ENCODE assay signal across 27 cellular contexts in genomic region chr7:34015656-34016055, GRCh38.
"Had no signal": no experiment of that assay in that cellular context is flagged by ENCODE, and none has a peak within 500 bp of the region (broad histone marks: within the 10 kb centered on the region; RNA-seq: fewer than 3 reads in every experiment).

No MANE protein-coding gene starts in this region.

- H3K9me3 ChIP-seq: left ventricle myocardium inferior, neutrophil, right atrium auricular region, right lobe of liver, testis, thyroid gland, transverse colon, upper lobe of left lung, vagina had no signal

- H3K27ac ChIP-seq: left ventricle myocardium inferior, neural progenitor cell, neutrophil, parathyroid adenoma, right atrium auricular region, right lobe of liver, testis, thyroid gland, transverse colon, upper lobe of left lung, vagina had no signal

- H3K4me1 ChIP-seq: left ventricle myocardium inferior, parathyroid adenoma, right atrium auricular region, right lobe of liver, testis, thyroid gland, transverse colon, upper lobe of left lung, vagina had no signal

- DNase-seq: hypothalamus; immature natural killer cell; islet precursor cell; left ventricle myocardium inferior; mesendoderm; naive B cell; natural killer cell; nephron progenitor cell; occipital lobe; right lobe of liver; stimulated activated CD4-positive, alpha-beta T cell treated with anti-CD3 and anti-CD28 coated beads, Interleukin-1b, Interleukin-23, amount 100 ng/mL, for 48 hours; stimulated activated CD4-positive, alpha-beta T cell treated with anti-CD3 and anti-CD28 coated beads, Interleukin-2, amount 100 ng/mL, for 48 hours; stimulated activated CD4-positive, alpha-beta T cell treated with anti-CD3 and anti-CD28 coated beads, Interleukin-4, amount 100 ng/mL, for 4 hours; stimulated activated CD8-positive, alpha-beta memory T cell treated with anti-CD3 and anti-CD28 coated beads, Interleukin-4, amount 100 ng/mL, for 48 hours; stimulated activated naive CD4-positive, alpha-beta T cell treated with Interleukin-2 at 50 U/mL for 16 hours; stimulated activated naive CD8-positive, alpha-beta T cell treated with anti-CD3 and anti-CD28 coated beads, Interleukin-15, amount 100 ng/mL, for 72 hours; testis; thyroid gland; transverse colon; upper lobe of left lung had no signal

- H3K36me3 ChIP-seq: left ventricle myocardium inferior, neural progenitor cell, neutrophil, right atrium auricular region, right lobe of liver, thyroid gland, transverse colon, upper lobe of left lung, vagina had no signal

- H3K4me3 ChIP-seq: left ventricle myocardium inferior, lung, neural progenitor cell, right atrium auricular region, right lobe of liver, smooth muscle cell, testis, thyroid gland, transverse colon, upper lobe of left lung, vagina had no signal
